ENCODE assay signal across 15 cellular contexts in genomic region chr7:18550574-18550973, GRCh38.
"Had no signal": no experiment of that assay in that cellular context is flagged by ENCODE, and none has a peak within 500 bp of the region (broad histone marks: within the 10 kb centered on the region; RNA-seq: fewer than 3 reads in every experiment).

No MANE protein-coding gene starts in this region.

- ATAC-seq: activated CD8-positive, alpha-beta memory T cell treated with anti-CD3 and anti-CD28 coated beads, Interleukin-2, amount 10 ng/mL, durations not matched to agents 7 days and 5 days; gastrocnemius medialis; heart left ventricle had no signal

- H3K27me3 ChIP-seq: colonic mucosa, gastrocnemius medialis, heart left ventricle, thyroid gland had no signal

- H3K36me3 ChIP-seq: colonic mucosa, gastrocnemius medialis, heart left ventricle, thyroid gland had no signal

- FAIRE-seq: endometrium, TTC549 had no signal

- H3K4me1 ChIP-seq: colonic mucosa had no signal

- DNase-seq: activated CD4-positive, alpha-beta memory T cell treated with anti-CD3 and anti-CD28 coated beads, Interleukin-2, amount 10 ng/mL, durations not matched to agents 7 days and 5 days; activated CD4-positive, alpha-beta T cell treated with anti-CD3 and anti-CD28 coated beads for 48 hours; activated CD4-positive, CD25-positive, alpha-beta regulatory T cell; activated CD8-positive, alpha-beta memory T cell treated with anti-CD3 and anti-CD28 coated beads, Interleukin-2, amount 10 ng/mL, durations not matched to agents 7 days and 5 days; activated naive CD4-positive, alpha-beta T cell treated with Interleukin-2 at 50 U/mL for 16 hours; activated naive CD8-positive, alpha-beta T cell treated with anti-CD3 and anti-CD28 coated beads, Interleukin-2, amount 10 ng/mL, durations not matched to agents 7 days and 5 days; anterior cingulate cortex; colonic mucosa; erythroblast; gastrocnemius medialis; heart left ventricle; stimulated activated naive CD4-positive, alpha-beta T cell; thyroid gland had no signal

- H3K9me3 ChIP-seq: colonic mucosa, gastrocnemius medialis, heart left ventricle, thyroid gland had no signal

- H3K4me3 ChIP-seq: colonic mucosa, gastrocnemius medialis, heart left ventricle, thyroid gland had no signal

- H3K27ac ChIP-seq: colonic mucosa, gastrocnemius medialis, heart left ventricle, thyroid gland had no signal
